Comparison of ENCODE assay signal across 36 cellular contexts in genomic region chr11:69154938-69155301, GRCh38. TPM values are rescaled to one million over a fixed set of nuclear protein-coding genes. Genes with fewer than 3 reads are reported as not detected.
"Had no signal": no experiment of that assay in that cellular context is flagged by ENCODE, and none has a peak within 500 bp of the region (broad histone marks: within the 10 kb centered on the region; RNA-seq: fewer than 3 reads in every experiment).

No MANE protein-coding gene starts in this region.

- H3K27me3 ChIP-seq: brain microvascular endothelial cell had no signal

- DNase-seq: activated B cell treated with CpG ODN at 0.5 μM for 24 hours; activated CD4-positive, alpha-beta T cell treated with anti-CD3 and anti-CD28 coated beads for 4 hours; activated CD4-positive, alpha-beta T cell treated with anti-CD3 and anti-CD28 coated beads, Interleukin-2, amount 50 U/mL, for 1 hour; activated CD4-positive, CD25-positive, alpha-beta regulatory T cell treated with anti-CD3 and anti-CD28 coated beads, Interleukin-2, amount 50 U/mL, for 72 hours; activated CD8-positive, alpha-beta memory T cell treated with anti-CD3 and anti-CD28 coated beads, Interleukin-2, amount 50 U/mL, for 48 hours; activated effector memory CD4-positive, alpha-beta T cell treated with anti-CD3 and anti-CD28 coated beads, Interleukin-2, amount 50 U/mL, for 16 hours; activated naive CD4-positive, alpha-beta T cell; activated naive CD4-positive, alpha-beta T cell treated with anti-CD3 and anti-CD28 coated beads, Interleukin-2, amount 50 U/mL, for 16 hours; activated naive CD8-positive, alpha-beta T cell treated with anti-CD3 and anti-CD28 coated beads for 36 hours; activated T-cell treated with anti-CD3 and anti-CD28 coated beads, Interleukin-2, amount 50 U/mL, for 1 hour; activated T-cell treated with anti-CD3 and anti-CD28 coated beads, Interleukin-2, amount 50 U/mL, for 72 hours; amniotic stem cell; aorta; brain microvascular endothelial cell; central memory CD4-positive, alpha-beta T cell; MM.1S; MV-4-11; NCI-H1092; NCI-H1436 treated with DMSO at 0.1 percent for 48 hours; NCI-H1694 treated with DMSO at 0.1 percent for 48 hours; NCI-H2029; NCI-H510A; NCI-H526; NCI-H748 treated with DMSO at 0.1 percent for 48 hours; NK-92 treated with Interleukin-12 subunit alpha and Interleukin-12 subunit beta, amount 100 ng/mL, for 24 hours; PC-9; Right ventricle myocardium superior; SW 1271; T-helper 1 cell; T-helper 2 cell; T-helper 9 cell had no signal

- H3K4me2 ChIP-seq: KMS-11, PC-9 had no signal

- H2AFZ ChIP-seq: PC-9 had no signal

- H3K27me3 Mint-ChIP-seq: activated B cell treated with CpG ODN at 0.5 μM for 24 hours had no signal

- H3K27ac ChIP-seq: brain microvascular endothelial cell, KMS-11, PC-9, VCaP had no signal

- H3K27ac Mint-ChIP-seq: activated naive CD8-positive, alpha-beta T cell treated with anti-CD3 and anti-CD28 coated beads for 36 hours; activated T-cell treated with anti-CD3 and anti-CD28 coated beads, Interleukin-2, amount 50 U/mL, for 72 hours had no signal

- FAIRE-seq: RCC 7860 had no signal

- H3K4me3 Mint-ChIP-seq: activated CD4-positive, alpha-beta memory T cell treated with anti-CD3 and anti-CD28 coated beads for 36 hours; activated naive CD8-positive, alpha-beta T cell treated with anti-CD3 and anti-CD28 coated beads for 36 hours; activated T-cell treated with anti-CD3 and anti-CD28 coated beads, Interleukin-2, amount 50 U/mL, for 72 hours had no signal

- H3K9ac ChIP-seq: KMS-11 had no signal

- H3K36me3 Mint-ChIP-seq: activated CD4-positive, alpha-beta memory T cell treated with anti-CD3 and anti-CD28 coated beads for 36 hours had no signal

- H3K36me3 ChIP-seq: brain microvascular endothelial cell had no signal

- H3K4me3 ChIP-seq: PC-9 had no signal

RNA-seq across cellular contexts. Expression of gene SMIM38, which starts 0.8 kb away (rescaled TPM):
- total RNA-seq: LHCN-M2, Right ventricle myocardium superior had no signal
